Comparison of ENCODE assay signal across 22 cellular contexts in the genomic region with DNA sequence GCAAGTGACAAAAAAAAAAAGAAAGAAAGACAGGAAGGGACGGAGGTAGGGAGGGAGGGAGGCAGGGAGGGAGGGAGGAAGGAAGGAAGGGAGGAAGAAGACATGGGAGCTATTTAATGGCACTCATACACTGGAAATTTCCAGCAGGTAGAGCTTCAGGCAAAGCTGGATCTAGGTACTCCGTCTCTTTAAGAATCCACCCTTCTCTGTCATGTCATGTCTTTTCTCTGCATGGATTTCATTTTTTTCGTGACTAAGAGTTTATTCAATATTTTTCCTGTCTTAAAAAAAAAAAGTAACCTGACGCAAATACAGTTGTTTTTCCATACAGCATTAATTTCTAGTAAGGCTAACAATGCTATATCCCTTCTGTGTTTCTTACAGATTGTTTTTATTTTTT. TPM values are rescaled to one million over a fixed set of nuclear protein-coding genes. Genes with fewer than 3 reads are reported as not detected.
DNase-seq lines count a peak whose midpoint lies in the region; ATAC-seq, FAIRE-seq and TF ChIP-seq lines count a peak whose summit lies in the region.
"Had no signal": no experiment of that assay in that cellular context is flagged by ENCODE, and none has a peak within 500 bp of the region (broad histone marks: within the 10 kb centered on the region; RNA-seq: fewer than 3 reads in every experiment).

No MANE protein-coding gene starts in this region.

- H3K4me3 Mint-ChIP-seq in memory B cell: no peak overlapping the region
- H3K4me3 Mint-ChIP-seq in stimulated activated naive B cell treated with anti-CD40 and anti-IgM and Interleukin-4, amounts not matched to agents 10 μg/mL and 1 μg/mL and 100 μg/mL, for 72 hours: no peak overlapping the region
- H3K4me3 Mint-ChIP-seq: activated naive CD4-positive, alpha-beta T cell treated with anti-CD3 and anti-CD28 coated beads for 36 hours; brain; natural killer cell treated with Interleukin-12 subunit alpha and Interleukin-12 subunit beta and Interleukin-15 and Interleukin-18, amount 100 ng/mL, for 72 hours; type B pancreatic cell had no signal

- H3K27me3 ChIP-seq in HepG2 (ENCODE audit: control insufficient read depth in 1 of 2, insufficient read depth in 2 of 2, low read length in 2 of 2) (no peaks in the 10 kb centered on the region), right lobe of liver (no peaks in the 10 kb centered on the region), mammary epithelial cell (ENCODE audit: insufficient read depth, low read length) (no peaks in the 10 kb centered on the region), ovary (no peaks in the 10 kb centered on the region)
- H3K27me3 ChIP-seq: heart right ventricle, SJSA1, spleen had no signal

- dilution Hi-C loops in mammary epithelial cell (cut with HindIII; ENCODE audit: low sequenced_read_pairs): no loop called here

- H3K9ac ChIP-seq in HepG2 (ENCODE audit: insufficient read depth, low read depth, low read length) (no peak overlapping the region), mammary epithelial cell (ENCODE audit: insufficient read depth, low read length) (no peak overlapping the region)

- no peaks in the 10 kb centered on the region for H3K27me3 Mint-ChIP-seq in memory B cell
- H3K27me3 Mint-ChIP-seq in stimulated activated naive B cell treated with anti-CD40 and anti-IgM and Interleukin-4, amounts not matched to agents 10 μg/mL and 1 μg/mL and 100 μg/mL, for 72 hours: no peaks in the 10 kb centered on the region
- H3K27me3 Mint-ChIP-seq: brain; natural killer cell treated with Interleukin-12 subunit alpha and Interleukin-12 subunit beta and Interleukin-15 and Interleukin-18, amount 100 ng/mL, for 72 hours; progenitor cell of endocrine pancreas; type B pancreatic cell had no signal

- whole genome bisulfite sequencing in HepG2 (ENCODE audit: low lambda C conversion rate): 80% methylated on average over 4 of the region's 4 CpGs
- WGBS in right lobe of liver (ENCODE audit: insufficient coverage, low coverage, low lambda C conversion rate, missing lambda C conversion rate): 47% methylated on average over 4 of the region's 4 CpGs
- WGBS in mammary epithelial cell (ENCODE audit: low coverage, missing lambda C conversion rate): 49% methylated on average over 3 of the region's 4 CpGs
- 59 to 61% (median 61%) methylated on average over 4 of the region's 4 CpGs for WGBS in ovary, 3 donors

- no TSS peak for BruUV-seq in HepG2 (replicated peaks; lab: Mats Ljungman, UMichigan)
- BruUV-seq in mammary epithelial cell (replicated peaks; lab: Mats Ljungman, UMichigan): no TSS peak

- intact Hi-C loops in HepG2 (cut with micrococcal nuclease; ENCODE audit: unreplicated experiment): no loop called here
- intact Hi-C loops in right lobe of liver (cut with DNase I): no loop called here
- intact Hi-C loops in mammary epithelial cell (cut with micrococcal nuclease): loop anchor here (1.0 kb wide), 1 partner anchor 13 kb away; no protein-coding TSS in a partner anchor
- intact Hi-C loops in ovary (cut with DNase I): no loop called here

- peaks cover 14% of the 10 kb centered on the region for H3K79me2 ChIP-seq in HepG2 (ENCODE audit: insufficient read depth, low read length)
- peaks cover 9% of the 10 kb centered on the region for H3K79me2 ChIP-seq in mammary epithelial cell (ENCODE audit: insufficient read depth, low read length)

- TF ChIP-seq CTCF in HepG2 (CRISPR knock-in tag; IDR thresholded peaks at IDR 0.05) (no peak), right lobe of liver (IDR thresholded peaks at IDR 0.05) (no peak), mammary epithelial cell (conservative IDR thresholded peaks at IDR 0.05 in 1 of 2, IDR thresholded peaks at IDR 0.05 in 1 of 2; ENCODE audit: extremely low read depth in 1 of 2, insufficient read depth in 1 of 2, low read depth in 1 of 2, low read length in 2 of 2) (no peak), ovary (IDR thresholded peaks at IDR 0.05) (no peak)

- TF ChIP-seq RAD21 in HepG2 (CRISPR knock-in tag; IDR thresholded peaks at IDR 0.05): no peak

- ATAC-seq in HepG2 (no peak), right lobe of liver (no peak), memory B cell (ENCODE audit: low read depth) (no peak)
- no peak for ATAC-seq in stimulated activated naive B cell treated with anti-CD40 and anti-IgM and Interleukin-4, amounts not matched to agents 10 μg/mL and 1 μg/mL and 100 μg/mL, for 72 hours (replicated peaks)
- ATAC-seq: heart right ventricle; natural killer cell treated with Interleukin-12 subunit alpha and Interleukin-12 subunit beta and Interleukin-15 and Interleukin-18, amount 100 ng/mL, for 72 hours; PC-3 had no signal

- no peak overlapping the region for H2AFZ ChIP-seq in HepG2 (ENCODE audit: low read length)
- no peak overlapping the region for H2AFZ ChIP-seq in mammary epithelial cell (ENCODE audit: low read depth, low read length)

- H3K4me3 ChIP-seq in HepG2 (replicated peaks in 1 of 3; ENCODE audit: insufficient read depth in 1 of 3, low read depth in 2 of 3, low read length in 3 of 3) (no peak overlapping the region), right lobe of liver (no peak overlapping the region), mammary epithelial cell (replicated peaks in 1 of 3; ENCODE audit: insufficient read depth in 1 of 3, low read depth in 2 of 3, low read length in 3 of 3) (no peak overlapping the region), ovary (no peak overlapping the region)
- H3K4me3 ChIP-seq: heart right ventricle, SJSA1, spleen had no signal

- no peaks in the 10 kb centered on the region for H4K20me1 ChIP-seq in HepG2 (ENCODE audit: insufficient read depth, low read length)
- no peaks in the 10 kb centered on the region for H4K20me1 ChIP-seq in mammary epithelial cell (ENCODE audit: insufficient read depth, low read length)

- no peak overlapping the region for H3K4me2 ChIP-seq in HepG2 (ENCODE audit: low read depth, low read length)
- H3K4me2 ChIP-seq in mammary epithelial cell (ENCODE audit: insufficient read depth, low read depth, low read length): no peak overlapping the region

- CTCF ChIA-PET in HepG2 (lab: Yijun Ruan, JAX; ENCODE audit: low intra/inter-chr PET ratio, low total read pairs): no interaction called here
- CTCF ChIA-PET in mammary epithelial cell (lab: Charles Lee; ENCODE audit: low non-redundant PET): no interaction called here

- H3K36me3 Mint-ChIP-seq in memory B cell: peaks cover 19% of the 10 kb centered on the region
- peaks cover 39 to 48% of the 10 kb centered on the region in 2 donors for H3K36me3 Mint-ChIP-seq in stimulated activated naive B cell treated with anti-CD40 and anti-IgM and Interleukin-4, amounts not matched to agents 10 μg/mL and 1 μg/mL and 100 μg/mL, for 72 hours
- H3K36me3 Mint-ChIP-seq: natural killer cell treated with Interleukin-12 subunit alpha and Interleukin-12 subunit beta and Interleukin-15 and Interleukin-18, amount 100 ng/mL, for 72 hours had no signal

- no peaks in the 10 kb centered on the region for H3K9me3 Mint-ChIP-seq in memory B cell
- no peaks in the 10 kb centered on the region for H3K9me3 Mint-ChIP-seq in stimulated activated naive B cell treated with anti-CD40 and anti-IgM and Interleukin-4, amounts not matched to agents 10 μg/mL and 1 μg/mL and 100 μg/mL, for 72 hours
- H3K9me3 Mint-ChIP-seq: activated naive CD4-positive, alpha-beta T cell treated with anti-CD3 and anti-CD28 coated beads for 36 hours; brain; natural killer cell treated with Interleukin-12 subunit alpha and Interleukin-12 subunit beta and Interleukin-15 and Interleukin-18, amount 100 ng/mL, for 72 hours; type B pancreatic cell had no signal

- H3K9me3 ChIP-seq in HepG2 (ENCODE audit: low read length) (no peaks in the 10 kb centered on the region), right lobe of liver (no peaks in the 10 kb centered on the region), mammary epithelial cell (replicated peaks; ENCODE audit: insufficient read depth, low read length) (no peaks in the 10 kb centered on the region), ovary (no peaks in the 10 kb centered on the region)
- H3K9me3 ChIP-seq: heart right ventricle, SJSA1, spleen had no signal

- TF ChIP-seq POLR2A in HepG2 (IDR thresholded peaks at IDR 0.05; ENCODE audit: insufficient read depth in 1 of 2, low read depth in 2 of 2, low read length in 2 of 2) (no peak), right lobe of liver (IDR thresholded peaks at IDR 0.05) (no peak), ovary (IDR thresholded peaks at IDR 0.05) (no peak)

- TF ChIP-seq EP300 in HepG2 (IDR thresholded peaks at IDR 0.05; ENCODE audit: low read depth in 2 of 2, low read length in 2 of 2) (no peak), HepG2 (CRISPR knock-in tag; IDR thresholded peaks at IDR 0.05; ENCODE audit: borderline replicate concordance) (no peak), ovary (IDR thresholded peaks at IDR 0.05) (no peak)

- H3K36me3 ChIP-seq in HepG2 (replicated peaks in 1 of 2; ENCODE audit: control insufficient read depth in 1 of 2, insufficient read depth in 2 of 2, low read length in 2 of 2) (peaks cover 4 to 23% of the 10 kb centered on the region in 2 experiments), right lobe of liver (no peaks in the 10 kb centered on the region), mammary epithelial cell (ENCODE audit: insufficient read depth, low read length) (no peaks in the 10 kb centered on the region), ovary (no peaks in the 10 kb centered on the region)

- POLR2A ChIA-PET in HepG2 (lab: Yijun Ruan, JAX): no interaction called here

- DNase-seq in HepG2 (ENCODE audit: low spot score): no peak
- no peak for DNase-seq in right lobe of liver
- no peak for DNase-seq in mammary epithelial cell
- no peak for DNase-seq in memory B cell (ENCODE audit: low spot score in 2 of 2)
- no peak for DNase-seq in stimulated activated naive B cell treated with anti-CD40 and anti-IgM and Interleukin-4, amounts not matched to agents 10 μg/mL and 1 μg/mL and 100 μg/mL, for 72 hours
- DNase-seq in germinal center (ENCODE audit: low spot score): no peak
- no peak for DNase-seq in ovary
- no peak for DNase-seq in DMS153 treated with DMSO at 0.1 percent for 48 hours (lab: John Stamatoyannopoulos, UW; ENCODE audit: unreplicated experiment)
- DNase-seq: activated CD4-positive, alpha-beta T cell treated with anti-CD3 and anti-CD28 coated beads for 48 hours; activated CD8-positive, alpha-beta memory T cell treated with anti-CD3 and anti-CD28 coated beads, Interleukin-2, amount 50 U/mL, for 48 hours; activated naive CD4-positive, alpha-beta T cell treated with anti-CD3 and anti-CD28 coated beads for 36 hours; heart right ventricle; NCI-H1436; NCI-H774; PC-3; spleen; T1000 had no signal

- in situ Hi-C loops in HepG2 (cut with HindIII; ENCODE audit: extremely low pct_ligation_motif_present, low pct_unique_long_range_greater_than_20kb) (no loop called here), mammary epithelial cell (cut with MboI; ENCODE audit: low sequenced_read_pairs in 2 of 2) (no loop called here)

- no peak overlapping the region for H3K27ac ChIP-seq in HepG2 (ENCODE audit: extremely low read length, insufficient read depth, low read length)
- no peak overlapping the region for H3K27ac ChIP-seq in right lobe of liver
- peak overlapping the region; percentile 51 for H3K27ac ChIP-seq in mammary epithelial cell (ENCODE audit: insufficient read depth, low read depth, low read length)
- H3K27ac ChIP-seq in ovary: no peak overlapping the region
- H3K27ac ChIP-seq: heart right ventricle, SJSA1 had no signal

- H3K27ac Mint-ChIP-seq in memory B cell: peak overlapping the region; percentile 77
- H3K27ac Mint-ChIP-seq in stimulated activated naive B cell treated with anti-CD40 and anti-IgM and Interleukin-4, amounts not matched to agents 10 μg/mL and 1 μg/mL and 100 μg/mL, for 72 hours: no peak overlapping the region
- H3K27ac Mint-ChIP-seq: activated naive CD4-positive, alpha-beta T cell treated with anti-CD3 and anti-CD28 coated beads for 36 hours; type B pancreatic cell had no signal

- H3K4me1 Mint-ChIP-seq in memory B cell: peaks cover 38% of the 10 kb centered on the region
- peaks cover 39 to 60% of the 10 kb centered on the region in 2 donors for H3K4me1 Mint-ChIP-seq in stimulated activated naive B cell treated with anti-CD40 and anti-IgM and Interleukin-4, amounts not matched to agents 10 μg/mL and 1 μg/mL and 100 μg/mL, for 72 hours

- H3K4me1 ChIP-seq in HepG2 (ENCODE audit: insufficient read depth, low read length): peaks cover 59% of the 10 kb centered on the region
- peaks cover 7 to 50% (median 24%) of the 10 kb centered on the region in 4 donors for H3K4me1 ChIP-seq in right lobe of liver
- peaks cover 46% of the 10 kb centered on the region for H3K4me1 ChIP-seq in mammary epithelial cell (ENCODE audit: insufficient read depth, low read length)
- peaks cover 18% of the 10 kb centered on the region for H3K4me1 ChIP-seq in ovary (ENCODE audit: insufficient read depth)

- FAIRE-seq in HepG2 (lab: Jason Lieb, UNC): no peak

RNA-seq across cellular contexts. Expression of gene TTC7A, which starts 30.9 kb away (rescaled TPM):
- total RNA-seq in HepG2 (2016; rRNA removed; fragmentation: Illumina TruSeq; extraction: Trizol) (21.0 and 24.0 TPM in 2 replicates), right lobe of liver (10 to 100 TPM in 2 of 6 experiments, 1 to 10 TPM in 4; 7.6 to 15.5 (median 9.8) TPM), mammary epithelial cell (10 to 100 TPM; 26.3 to 32.5 TPM), ovary (10 to 100 TPM; 10.6 to 27.4 (median 20.2) TPM)
- total RNA-seq in HepG2 (2016; cell fraction: cytosol; rRNA removed; fragmentation: Illumina TruSeq; extraction: Trizol; ENCODE audit: low read depth): 8.3 and 8.9 TPM in 2 replicates
- total RNA-seq in HepG2 (2016; cell fraction: insoluble cytoplasmic fraction; rRNA removed; fragmentation: Illumina TruSeq; extraction: Trizol): 17.8 and 24.5 TPM in 2 replicates
- total RNA-seq in HepG2 (2016; cell fraction: membrane; rRNA removed; fragmentation: Illumina TruSeq; extraction: Trizol): 18.3 and 18.8 TPM in 2 replicates
- total RNA-seq in HepG2 (2016; cell fraction: nucleus; rRNA removed; fragmentation: Illumina TruSeq; extraction: Trizol): 28.5 and 28.8 TPM in 2 replicates
- polyA plus RNA-seq in HepG2 (2011; rRNA removed) (23.7 and 25.2 TPM in 2 replicates), mammary epithelial cell (22.8 TPM), ovary (10 to 100 TPM in 1 of 2 donors, 1 to 10 TPM in 1; 5.3 to 11.9 TPM)
- polyA plus RNA-seq in HepG2 (2011; cell fraction: cytosol; rRNA removed): 16.5 and 24.2 TPM in 2 replicates
- polyA plus RNA-seq in HepG2 (2011; cell fraction: nucleus; rRNA removed): 65.7 and 80.5 TPM in 2 replicates
- polyA plus RNA-seq in HepG2 (2012): 20.4 and 24.1 TPM in 2 replicates
- 5.7 and 5.8 TPM in 2 replicates for polyA plus RNA-seq in HepG2 (2016; cell fraction: cytosol; fragmentation: Illumina TruSeq; extraction: Trizol; ENCODE audit: low read depth)
- polyA plus RNA-seq in HepG2 (2016; cell fraction: insoluble cytoplasmic fraction; fragmentation: Illumina TruSeq; extraction: Trizol; ENCODE audit: low read depth): 19.1 and 24.2 TPM in 2 replicates
- 11.6 and 14.8 TPM in 2 replicates for polyA plus RNA-seq in HepG2 (2016; cell fraction: membrane; fragmentation: Illumina TruSeq; extraction: Trizol; ENCODE audit: low read depth)
- 29.2 and 31.6 TPM in 2 replicates for polyA plus RNA-seq in HepG2 (2016; cell fraction: nucleus; fragmentation: Illumina TruSeq; extraction: Trizol; ENCODE audit: insufficient read depth, low read depth)
- 25.8 and 60.0 TPM in 2 replicates for polyA minus RNA-seq in HepG2 (2011; rRNA and poly(A)+ RNA removed; ENCODE audit: low replicate concordance)
- polyA minus RNA-seq in HepG2 (2011; cell fraction: cytosol; rRNA and poly(A)+ RNA removed): 12.9 and 13.4 TPM in 2 replicates
- polyA minus RNA-seq in HepG2 (2011; cell fraction: nucleus; rRNA and poly(A)+ RNA removed): 37.9 and 48.2 TPM in 2 replicates
- 72.9 TPM for polyA minus RNA-seq in mammary epithelial cell

RNA-seq across cellular contexts. Expression of gene MCFD2, which starts 56.3 kb away (rescaled TPM):
- total RNA-seq in HepG2 (2016; rRNA removed; fragmentation: Illumina TruSeq; extraction: Trizol) (191 and 232 TPM in 2 replicates), right lobe of liver (100 to 1,000 TPM in 3 of 6 experiments, 10 to 100 TPM in 3; 85.0 to 147 (median 99.2) TPM), mammary epithelial cell (10 to 100 TPM; 77.7 to 89.2 TPM), ovary (100 to 1,000 TPM in 6 of 7 donors, 10 to 100 TPM in 1; 62.8 to 176 (median 134) TPM)
- 20.4 and 23.3 TPM in 2 replicates for total RNA-seq in HepG2 (2016; cell fraction: cytosol; rRNA removed; fragmentation: Illumina TruSeq; extraction: Trizol; ENCODE audit: low read depth)
- total RNA-seq in HepG2 (2016; cell fraction: insoluble cytoplasmic fraction; rRNA removed; fragmentation: Illumina TruSeq; extraction: Trizol): 188 and 227 TPM in 2 replicates
- total RNA-seq in HepG2 (2016; cell fraction: membrane; rRNA removed; fragmentation: Illumina TruSeq; extraction: Trizol): 73.2 and 79.2 TPM in 2 replicates
- 172 and 204 TPM in 2 replicates for total RNA-seq in HepG2 (2016; cell fraction: nucleus; rRNA removed; fragmentation: Illumina TruSeq; extraction: Trizol)
- polyA plus RNA-seq in HepG2 (2011; rRNA removed) (170 and 183 TPM in 2 replicates), mammary epithelial cell (66.6 TPM), ovary (100 to 1,000 TPM in 1 of 2 donors, 10 to 100 TPM in 1; 65.8 to 145 TPM)
- 120 and 161 TPM in 2 replicates for polyA plus RNA-seq in HepG2 (2011; cell fraction: cytosol; rRNA removed)
- polyA plus RNA-seq in HepG2 (2011; cell fraction: nucleus; rRNA removed): 48.7 and 68.4 TPM in 2 replicates
- 135 and 170 TPM in 2 replicates for polyA plus RNA-seq in HepG2 (2012)
- polyA plus RNA-seq in HepG2 (2016; cell fraction: cytosol; fragmentation: Illumina TruSeq; extraction: Trizol; ENCODE audit: low read depth): 30.7 and 36.6 TPM in 2 replicates
- 146 TPM in 2 replicates for polyA plus RNA-seq in HepG2 (2016; cell fraction: insoluble cytoplasmic fraction; fragmentation: Illumina TruSeq; extraction: Trizol; ENCODE audit: low read depth)
- polyA plus RNA-seq in HepG2 (2016; cell fraction: membrane; fragmentation: Illumina TruSeq; extraction: Trizol; ENCODE audit: low read depth): 43.2 and 44.0 TPM in 2 replicates
- polyA plus RNA-seq in HepG2 (2016; cell fraction: nucleus; fragmentation: Illumina TruSeq; extraction: Trizol; ENCODE audit: insufficient read depth, low read depth): 201 and 204 TPM in 2 replicates
- polyA minus RNA-seq in HepG2 (2011; rRNA and poly(A)+ RNA removed; ENCODE audit: low replicate concordance): 95.6 and 263 TPM in 2 replicates
- 122 and 129 TPM in 2 replicates for polyA minus RNA-seq in HepG2 (2011; cell fraction: cytosol; rRNA and poly(A)+ RNA removed)
- polyA minus RNA-seq in HepG2 (2011; cell fraction: nucleus; rRNA and poly(A)+ RNA removed): 66.2 and 98.2 TPM in 2 replicates
- polyA minus RNA-seq in mammary epithelial cell: 48.8 TPM
